8 cellular contexts compared by ENCODE assay signal in genomic region chr2:61538920-61539559, GRCh38. TPM values are rescaled to one million over a fixed set of nuclear protein-coding genes. Genes with fewer than 3 reads are reported as not detected.
DNase-seq lines count a peak whose midpoint lies in the region; ATAC-seq and TF ChIP-seq lines count a peak whose summit lies in the region.

No MANE protein-coding gene starts in this region.

- ATAC-seq in HG02571 (IDR thresholded peaks at IDR 0.05; ENCODE audit: unreplicated experiment) = no peak

- H3K79me2 ChIP-seq in Karpas-422 (ENCODE audit: low read length) = peaks cover 40% of the 10 kb centered on the region

- peak overlapping the region; percentile 77 for H3K4me2 ChIP-seq in Karpas-422 (ENCODE audit: low read depth, low read length, poor library complexity, severe bottlenecking)

- peak; percentile 45 for DNase-seq in GF-D8 (lab: John Stamatoyannopoulos, UW)
- peak; percentile 86 for DNase-seq in Karpas-422
- peak; percentile 56 for DNase-seq in adipocyte (ENCODE audit: low read depth)
- DNase-seq in iPS-NIHi7 (ENCODE audit: extremely low spot score) = peak; percentile 13
- peak; percentile 27 to 48 (median 42) for DNase-seq in stimulated activated CD4-positive, alpha-beta T cell treated with anti-CD3 and anti-CD28 coated beads, Interleukin-12 subunit alpha, Interleukin-12 subunit beta, amount 100 ng/mL, for 48 hours (ENCODE audit: low read depth in 2 of 3, low spot score in 1 of 3)
- DNase-seq in mesenteric fat pad (ENCODE audit: low spot score) = no peak

- peaks cover 24% of the 10 kb centered on the region for H4K20me1 ChIP-seq in Karpas-422 (ENCODE audit: insufficient read depth, low read depth, low read length)

- H3K27ac ChIP-seq in Karpas-422 (ENCODE audit: low read length) = peak overlapping the region; percentile 88

- peak overlapping the region; percentile 94 for H3K9ac ChIP-seq in Karpas-422 (ENCODE audit: low read length)
- H3K9ac ChIP-seq in adipocyte (ENCODE audit: low read length) = peak overlapping the region; percentile 87

- H3K9me3 ChIP-seq in Karpas-422 (ENCODE audit: low read length) (no peaks in the 10 kb centered on the region), adipocyte (ENCODE audit: control insufficient read depth, low read length) (no peaks in the 10 kb centered on the region)

- peak; percentile 54; the same call in 1 of the 2 replicates for TF ChIP-seq POLR2A in Raji (IDR thresholded peaks at IDR 0.05; ENCODE audit: insufficient read depth, low read depth, low read length)

- H3K9me2 ChIP-seq in Karpas-422 (replicated peaks; ENCODE audit: insufficient read depth, low read length) = no peaks in the 10 kb centered on the region

- H3K4me3 ChIP-seq in Karpas-422 (ENCODE audit: low read length) = peak overlapping the region; percentile 79
- H3K4me3 ChIP-seq in adipocyte (ENCODE audit: low read length) = peak overlapping the region; percentile 99

- no peaks in the 10 kb centered on the region for H3K27me3 ChIP-seq in Karpas-422 (ENCODE audit: low read length)
- H3K27me3 ChIP-seq in adipocyte (replicated peaks; ENCODE audit: control insufficient read depth, insufficient read depth, low read length) = no peaks in the 10 kb centered on the region

- peak overlapping the region; percentile 25 for H2AFZ ChIP-seq in Karpas-422 (ENCODE audit: low read length)

- H3K4me1 ChIP-seq in Karpas-422 (ENCODE audit: low read length) = peaks cover 34% of the 10 kb centered on the region
- peaks cover 22% of the 10 kb centered on the region for H3K4me1 ChIP-seq in adipocyte (ENCODE audit: control insufficient read depth, insufficient read depth, low read length)

- peaks cover 14% of the 10 kb centered on the region; the same call in 1 of the 2 replicates for H3K36me3 ChIP-seq in Karpas-422 (ENCODE audit: insufficient read depth, low read length)
- no peaks in the 10 kb centered on the region for H3K36me3 ChIP-seq in adipocyte (ENCODE audit: control insufficient read depth, insufficient read depth, low read length, severe bottlenecking)

RNA-seq across cellular contexts. Expression of gene XPO1, which starts 0.9 kb away (rescaled TPM):
- 181 and 251 TPM in 2 replicates for total RNA-seq in Karpas-422 (2014; rRNA removed; shearing (Covaris generic); ENCODE audit: low replicate concordance)
- total RNA-seq in mesenteric fat pad = 71.3 TPM
